1 cellular context compared by ENCODE assay signal in genomic region chr1:231194843-231195516, GRCh38.
TF ChIP-seq lines count a peak whose summit lies in the region.

No MANE protein-coding gene starts in this region.

TF ChIP-seq in HepG2, 621 proteins besides CTCF, POLR2A, EP300 and RAD21 (continued from another document and continues in another):
- no peak for TF ChIP-seq LBX2 (CRISPR knock-in tag; IDR thresholded peaks at IDR 0.05; ENCODE audit: borderline replicate concordance)
- TF ChIP-seq ZMAT5 (CRISPR knock-in tag; IDR thresholded peaks at IDR 0.05; ENCODE audit: borderline replicate concordance, low read depth) = no peak
- no peak for TF ChIP-seq RFX5 (IDR thresholded peaks at IDR 0.05; ENCODE audit: low read depth, low read length)
- TF ChIP-seq ZNF891 (CRISPR knock-in tag; IDR thresholded peaks at IDR 0.05) = no peak
- TF ChIP-seq, protein P1, sequence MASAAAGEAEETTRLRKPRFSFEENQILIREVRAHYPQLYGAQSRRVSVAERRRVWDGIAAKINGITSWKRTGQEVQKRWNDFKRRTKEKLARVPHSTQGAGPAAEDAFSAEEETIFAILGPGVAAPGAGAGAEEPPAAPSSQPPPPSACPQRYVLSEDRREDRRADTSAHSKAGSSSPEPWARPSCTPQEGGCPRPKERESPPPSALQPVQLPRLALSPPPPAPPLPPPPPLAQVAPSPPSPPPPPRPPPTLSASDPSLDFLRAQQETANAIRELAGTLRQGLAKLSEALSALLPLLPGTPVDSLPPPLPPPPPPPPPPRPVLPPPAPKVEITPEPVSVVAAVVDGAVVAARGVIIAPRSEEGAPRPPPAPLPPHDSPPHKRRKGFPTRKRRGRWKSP (CRISPR knock-in tag; IDR thresholded peaks at IDR 0.05) = no peak
- TF ChIP-seq NRL (CRISPR knock-in tag; IDR thresholded peaks at IDR 0.05; ENCODE audit: borderline replicate concordance) = no peak
- no peak for TF ChIP-seq KMT2B (CRISPR knock-in tag; IDR thresholded peaks at IDR 0.05)
- TF ChIP-seq KDM3A (CRISPR knock-in tag; IDR thresholded peaks at IDR 0.05; ENCODE audit: low read depth) = peak; percentile 64; the same call in 1 of the 2 replicates
- TF ChIP-seq IKZF4 (CRISPR knock-in tag; IDR thresholded peaks at IDR 0.05; ENCODE audit: borderline replicate concordance, low read depth, not compliant biosample characterization) = no peak
- TF ChIP-seq ZNF543 (CRISPR knock-in tag; IDR thresholded peaks at IDR 0.05) = no peak
- no peak for TF ChIP-seq KLF6 (CRISPR knock-in tag; IDR thresholded peaks at IDR 0.05)
- no peak for TF ChIP-seq ZBTB42 (CRISPR knock-in tag; IDR thresholded peaks at IDR 0.05)
- TF ChIP-seq ZNF503 (CRISPR knock-in tag; IDR thresholded peaks at IDR 0.05) = peak; percentile 95
- no peak for TF ChIP-seq SMARCE1 (IDR thresholded peaks at IDR 0.05; ENCODE audit: borderline replicate concordance)
- no peak for TF ChIP-seq PHF8 (CRISPR knock-in tag; IDR thresholded peaks at IDR 0.05)
- no peak for TF ChIP-seq ZMAT3 (CRISPR knock-in tag; conservative IDR thresholded peaks at IDR 0.05)
- peak; percentile 63; the same call in 1 of the 2 replicates for TF ChIP-seq ZNF275 (CRISPR knock-in tag; IDR thresholded peaks at IDR 0.05; ENCODE audit: borderline replicate concordance)
- TF ChIP-seq ZFAT (CRISPR knock-in tag; conservative IDR thresholded peaks at IDR 0.05) = no peak
- TF ChIP-seq TP53 (CRISPR knock-in tag; conservative IDR thresholded peaks at IDR 0.05) = no peak
- no peak; the same call in 1 of the 2 replicates for TF ChIP-seq KLF11 (CRISPR knock-in tag; IDR thresholded peaks at IDR 0.05)
- no peak for TF ChIP-seq MLLT10 (CRISPR knock-in tag; IDR thresholded peaks at IDR 0.05)
- no peak for TF ChIP-seq ZNF597 (CRISPR knock-in tag; IDR thresholded peaks at IDR 0.05)
- TF ChIP-seq ZFP62 (CRISPR knock-in tag; IDR thresholded peaks at IDR 0.05) = no peak
- no peak for TF ChIP-seq ZFP90 (CRISPR knock-in tag; IDR thresholded peaks at IDR 0.05; ENCODE audit: borderline replicate concordance)
- no peak for TF ChIP-seq NFYB (CRISPR knock-in tag; IDR thresholded peaks at IDR 0.05)
- TF ChIP-seq ETS1 (CRISPR knock-in tag; IDR thresholded peaks at IDR 0.05) = no peak
- TF ChIP-seq ZNF33A (CRISPR knock-in tag; IDR thresholded peaks at IDR 0.05; ENCODE audit: borderline replicate concordance) = no peak
- TF ChIP-seq RFXANK (CRISPR knock-in tag; IDR thresholded peaks at IDR 0.05) = no peak
- TF ChIP-seq ZC3H13 (CRISPR knock-in tag; IDR thresholded peaks at IDR 0.05) = no peak
- TF ChIP-seq NCOA1 (CRISPR knock-in tag; IDR thresholded peaks at IDR 0.05) = no peak
- TF ChIP-seq, protein P2, sequence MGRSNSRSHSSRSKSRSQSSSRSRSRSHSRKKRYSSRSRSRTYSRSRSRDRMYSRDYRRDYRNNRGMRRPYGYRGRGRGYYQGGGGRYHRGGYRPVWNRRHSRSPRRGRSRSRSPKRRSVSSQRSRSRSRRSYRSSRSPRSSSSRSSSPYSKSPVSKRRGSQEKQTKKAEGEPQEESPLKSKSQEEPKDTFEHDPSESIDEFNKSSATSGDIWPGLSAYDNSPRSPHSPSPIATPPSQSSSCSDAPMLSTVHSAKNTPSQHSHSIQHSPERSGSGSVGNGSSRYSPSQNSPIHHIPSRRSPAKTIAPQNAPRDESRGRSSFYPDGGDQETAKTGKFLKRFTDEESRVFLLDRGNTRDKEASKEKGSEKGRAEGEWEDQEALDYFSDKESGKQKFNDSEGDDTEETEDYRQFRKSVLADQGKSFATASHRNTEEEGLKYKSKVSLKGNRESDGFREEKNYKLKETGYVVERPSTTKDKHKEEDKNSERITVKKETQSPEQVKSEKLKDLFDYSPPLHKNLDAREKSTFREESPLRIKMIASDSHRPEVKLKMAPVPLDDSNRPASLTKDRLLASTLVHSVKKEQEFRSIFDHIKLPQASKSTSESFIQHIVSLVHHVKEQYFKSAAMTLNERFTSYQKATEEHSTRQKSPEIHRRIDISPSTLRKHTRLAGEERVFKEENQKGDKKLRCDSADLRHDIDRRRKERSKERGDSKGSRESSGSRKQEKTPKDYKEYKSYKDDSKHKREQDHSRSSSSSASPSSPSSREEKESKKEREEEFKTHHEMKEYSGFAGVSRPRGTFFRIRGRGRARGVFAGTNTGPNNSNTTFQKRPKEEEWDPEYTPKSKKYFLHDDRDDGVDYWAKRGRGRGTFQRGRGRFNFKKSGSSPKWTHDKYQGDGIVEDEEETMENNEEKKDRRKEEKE (IDR thresholded peaks at IDR 0.05) = no peak
- TF ChIP-seq CAMTA2 (CRISPR knock-in tag; IDR thresholded peaks at IDR 0.05; ENCODE audit: borderline replicate concordance) = no peak
- TF ChIP-seq, protein P3, sequence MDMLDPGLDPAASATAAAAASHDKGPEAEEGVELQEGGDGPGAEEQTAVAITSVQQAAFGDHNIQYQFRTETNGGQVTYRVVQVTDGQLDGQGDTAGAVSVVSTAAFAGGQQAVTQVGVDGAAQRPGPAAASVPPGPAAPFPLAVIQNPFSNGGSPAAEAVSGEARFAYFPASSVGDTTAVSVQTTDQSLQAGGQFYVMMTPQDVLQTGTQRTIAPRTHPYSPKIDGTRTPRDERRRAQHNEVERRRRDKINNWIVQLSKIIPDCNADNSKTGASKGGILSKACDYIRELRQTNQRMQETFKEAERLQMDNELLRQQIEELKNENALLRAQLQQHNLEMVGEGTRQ (IDR thresholded peaks at IDR 0.05; ENCODE audit: low read depth, low read length) = no peak
- TF ChIP-seq, protein P3 (CRISPR knock-in tag; IDR thresholded peaks at IDR 0.05; ENCODE audit: borderline replicate concordance) = no peak
- 0 out of 2 replicates have a peak, but pooled peaks have one; percentile 72 for TF ChIP-seq MBD4 (IDR thresholded peaks at IDR 0.05; ENCODE audit: borderline replicate concordance, low read length)
- TF ChIP-seq ZNF761 (CRISPR knock-in tag; conservative IDR thresholded peaks at IDR 0.05) = no peak
- TF ChIP-seq NPAS2 (CRISPR knock-in tag; IDR thresholded peaks at IDR 0.05; ENCODE audit: borderline replicate concordance) = no peak
- TF ChIP-seq HNF4A (CRISPR knock-in tag; IDR thresholded peaks at IDR 0.05) = peak; percentile 58
- no peak; the same call in 1 of the 2 replicates for TF ChIP-seq KDM4B (CRISPR knock-in tag; IDR thresholded peaks at IDR 0.05)
- no peak for TF ChIP-seq FLYWCH1 (CRISPR knock-in tag; IDR thresholded peaks at IDR 0.05)
- TF ChIP-seq ZNF430 (CRISPR knock-in tag; IDR thresholded peaks at IDR 0.05) = no peak
- TF ChIP-seq ZNF775 (CRISPR knock-in tag; IDR thresholded peaks at IDR 0.05; ENCODE audit: borderline replicate concordance) = no peak
- TF ChIP-seq, protein P4, sequence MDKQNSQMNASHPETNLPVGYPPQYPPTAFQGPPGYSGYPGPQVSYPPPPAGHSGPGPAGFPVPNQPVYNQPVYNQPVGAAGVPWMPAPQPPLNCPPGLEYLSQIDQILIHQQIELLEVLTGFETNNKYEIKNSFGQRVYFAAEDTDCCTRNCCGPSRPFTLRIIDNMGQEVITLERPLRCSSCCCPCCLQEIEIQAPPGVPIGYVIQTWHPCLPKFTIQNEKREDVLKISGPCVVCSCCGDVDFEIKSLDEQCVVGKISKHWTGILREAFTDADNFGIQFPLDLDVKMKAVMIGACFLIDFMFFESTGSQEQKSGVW (CRISPR knock-in tag; IDR thresholded peaks at IDR 0.05; ENCODE audit: borderline replicate concordance) = no peak
- no peak for TF ChIP-seq SATB2 (CRISPR knock-in tag; IDR thresholded peaks at IDR 0.05)
- TF ChIP-seq, protein P5, sequence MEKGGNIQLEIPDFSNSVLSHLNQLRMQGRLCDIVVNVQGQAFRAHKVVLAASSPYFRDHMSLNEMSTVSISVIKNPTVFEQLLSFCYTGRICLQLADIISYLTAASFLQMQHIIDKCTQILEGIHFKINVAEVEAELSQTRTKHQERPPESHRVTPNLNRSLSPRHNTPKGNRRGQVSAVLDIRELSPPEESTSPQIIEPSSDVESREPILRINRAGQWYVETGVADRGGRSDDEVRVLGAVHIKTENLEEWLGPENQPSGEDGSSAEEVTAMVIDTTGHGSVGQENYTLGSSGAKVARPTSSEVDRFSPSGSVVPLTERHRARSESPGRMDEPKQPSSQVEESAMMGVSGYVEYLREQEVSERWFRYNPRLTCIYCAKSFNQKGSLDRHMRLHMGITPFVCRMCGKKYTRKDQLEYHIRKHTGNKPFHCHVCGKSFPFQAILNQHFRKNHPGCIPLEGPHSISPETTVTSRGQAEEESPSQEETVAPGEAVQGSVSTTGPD (CRISPR knock-in tag; IDR thresholded peaks at IDR 0.05) = peak; percentile 89; the same call in 1 of the 2 replicates
- no peak for TF ChIP-seq RFX1 (IDR thresholded peaks at IDR 0.05)
- TF ChIP-seq ZNF496 (CRISPR knock-in tag; IDR thresholded peaks at IDR 0.05; ENCODE audit: insufficient replicate concordance) = no peak
- TF ChIP-seq AFF4 (CRISPR knock-in tag; IDR thresholded peaks at IDR 0.05) = no peak
- TF ChIP-seq GABPA (IDR thresholded peaks at IDR 0.05; ENCODE audit: low read depth, low read length) = no peak
- TF ChIP-seq GABPA (CRISPR knock-in tag; IDR thresholded peaks at IDR 0.05; ENCODE audit: low read depth) = peak; percentile 40; the same call in 1 of the 2 replicates
